Comparison of ENCODE assay signal across 1 cellular context in the genomic region with DNA sequence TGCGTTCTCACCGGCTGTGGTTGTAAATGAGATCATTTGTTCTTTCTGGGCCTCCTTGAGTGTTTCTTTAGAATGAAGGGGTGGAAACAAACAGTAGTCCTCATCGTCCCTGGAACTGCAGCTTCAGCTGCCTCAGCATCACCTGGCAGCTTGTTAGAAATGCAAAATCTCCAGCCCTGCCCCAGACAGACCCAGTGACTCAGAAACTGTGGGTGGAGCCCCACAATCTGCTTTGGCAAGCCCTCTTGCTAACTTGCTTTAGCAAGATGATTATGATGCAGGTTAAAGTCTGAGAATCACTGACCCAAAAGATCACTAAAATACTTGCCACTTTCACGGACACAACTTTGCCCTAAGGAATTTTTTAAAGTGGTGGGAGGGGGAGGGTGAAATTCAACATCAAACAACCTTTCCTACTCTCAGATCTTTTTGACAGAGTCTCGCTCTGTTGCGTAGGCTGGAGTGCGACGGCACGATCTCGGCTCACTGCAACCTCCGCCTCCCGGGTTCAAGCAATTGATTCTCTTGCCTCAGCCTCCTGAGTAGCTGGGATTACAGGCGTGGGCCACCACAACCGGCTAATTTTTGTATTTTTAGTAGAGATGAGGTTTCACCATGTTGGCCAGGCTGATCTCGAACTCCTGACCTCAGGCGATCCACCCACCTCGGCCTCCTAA.
TF ChIP-seq lines count a peak whose summit lies in the region.

No MANE protein-coding gene starts in this region.

TF ChIP-seq in SK-N-SH, 30 proteins besides CTCF, POLR2A, EP300 and RAD21 (continued from another document):
- no peak for TF ChIP-seq PBX3 (IDR thresholded peaks at IDR 0.05)
